8 cellular contexts compared by ENCODE assay signal in the genomic region with DNA sequence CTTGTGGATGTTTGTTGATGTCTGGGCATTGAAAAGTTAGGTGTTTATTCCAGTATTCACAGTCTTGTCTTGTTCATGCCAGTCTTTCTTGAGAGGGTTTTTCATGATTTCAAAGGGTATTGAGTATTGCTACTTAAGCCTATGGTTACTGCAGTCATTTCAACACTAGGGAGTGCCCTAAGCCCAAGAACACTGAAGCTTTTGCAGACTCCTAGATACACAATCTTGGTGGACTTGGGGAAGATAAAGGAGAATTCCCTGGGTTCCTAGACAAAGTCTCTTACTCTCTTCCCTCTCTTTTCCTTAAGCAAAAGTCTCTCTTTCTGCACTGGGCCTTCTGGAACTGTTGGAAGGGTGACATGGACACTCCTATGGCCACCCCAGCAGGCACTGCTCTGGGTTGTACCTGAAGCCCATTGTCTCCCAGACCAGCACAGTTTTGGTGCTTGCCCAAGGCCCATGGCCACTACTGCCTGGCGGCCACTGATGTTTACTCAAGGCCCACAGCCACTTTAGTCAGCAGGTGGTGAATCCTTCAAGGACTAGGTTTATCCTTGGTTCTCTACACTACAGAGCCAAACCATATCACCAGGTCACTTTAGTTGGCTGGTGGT. TPM values are rescaled to one million over a fixed set of nuclear protein-coding genes. Genes with fewer than 3 reads are reported as not detected.
A peak's percentile ranks its signal among the peaks of the same experiment; 100 is the strongest.
DNase-seq lines count a peak whose midpoint lies in the region; ATAC-seq and TF ChIP-seq lines count a peak whose summit lies in the region.

No MANE protein-coding gene starts in this region.

- no peak overlapping the region for H3K27ac ChIP-seq in OCI-LY7 (ENCODE audit: low read depth, low read length, poor library complexity, severe bottlenecking)

- H3K9me2 ChIP-seq in OCI-LY7 (ENCODE audit: insufficient read depth, low read length): no peaks in the 10 kb centered on the region

- no peak overlapping the region for H3K4me3 ChIP-seq in OCI-LY7 (ENCODE audit: low read depth, low read length, poor library complexity, severe bottlenecking)

- peaks cover 4% of the 10 kb centered on the region; the same call in 1 of the 2 replicates for H3K9me3 ChIP-seq in OCI-LY7 (ENCODE audit: low read length)

- POLR2A ChIA-PET in OCI-LY7 (lab: Charles Lee): no interaction called here

- TF ChIP-seq CTCF in GM13977 (IDR thresholded peaks at IDR 0.05; ENCODE audit: extremely low read depth, insufficient read depth, missing control alignments): peak; percentile 54
- TF ChIP-seq CTCF in HFFc6 (IDR thresholded peaks at IDR 0.05): peak; percentile 75
- TF ChIP-seq CTCF in OCI-LY7 (conservative IDR thresholded peaks at IDR 0.05; ENCODE audit: low read length): peak; percentile 65
- TF ChIP-seq CTCF in omental fat pad (IDR thresholded peaks at IDR 0.05): no peak

- H3K27me3 Mint-ChIP-seq in HFFc6 (ENCODE audit: insufficient read depth): peaks cover 11% of the 10 kb centered on the region

- no peak overlapping the region for H3K4me2 ChIP-seq in OCI-LY7 (ENCODE audit: low read length)

- no peak overlapping the region for H3K4me3 Mint-ChIP-seq in HFFc6

- CTCF ChIA-PET in OCI-LY7 (lab: Charles Lee; ENCODE audit: unreplicated experiment): no interaction called here

- no peaks in the 10 kb centered on the region for H3K4me1 ChIP-seq in OCI-LY7 (ENCODE audit: insufficient read depth, low read length, poor library complexity, severe bottlenecking)

- H3K36me3 Mint-ChIP-seq in HFFc6 (ENCODE audit: low read depth): no peaks in the 10 kb centered on the region

- in situ Hi-C loops in GM13977 (cut with MboI; ENCODE audit: low pct_unique_long_range_greater_than_20kb, low sequenced_read_pairs, unreplicated experiment): loop anchor here (10.0 kb wide), 1 partner anchor 142 kb away; the partner anchor contains the start of gene VPS50

- H3K4me1 Mint-ChIP-seq in HFFc6 (ENCODE audit: low read depth): peaks cover 4% of the 10 kb centered on the region

- H3K27ac Mint-ChIP-seq in HFFc6: no peak overlapping the region

- DNase-seq in GM13977 (ENCODE audit: low spot score) (peak; percentile 17), HFFc6 (peak; percentile 46), OCI-LY7 (ENCODE audit: low spot score) (peak; percentile 30), foreskin melanocyte (peak; percentile 22), omental fat pad (ENCODE audit: low spot score) (no peak), head of caudate nucleus (no peak), C1 segment of cervical spinal cord (lab: John Stamatoyannopoulos, UW) (no peak)
- no peak for DNase-seq in activated CD4-positive, alpha-beta T cell treated with anti-CD3 and anti-CD28 coated beads, Interleukin-2, amount 50 U/mL, for 48 hours

- ATAC-seq in omental fat pad (ENCODE audit: low FRiP score): no peak

- H4K20me1 ChIP-seq in OCI-LY7 (ENCODE audit: insufficient read depth, low read length): no peaks in the 10 kb centered on the region

- H3K79me2 ChIP-seq in OCI-LY7 (ENCODE audit: insufficient read depth, low read depth, low read length): no peaks in the 10 kb centered on the region

- H3K36me3 ChIP-seq in OCI-LY7 (ENCODE audit: insufficient read depth, low read length): no peaks in the 10 kb centered on the region

- intact Hi-C loops in OCI-LY7 (cut with micrococcal nuclease; ENCODE audit: unreplicated experiment): loop anchor here (1.0 kb wide), 1 partner anchor 135 kb away; no protein-coding TSS in a partner anchor
- intact Hi-C loops in head of caudate nucleus (cut with DNase I): no loop called here

- no peak overlapping the region for H2AFZ ChIP-seq in OCI-LY7 (ENCODE audit: low read length)

- BruUV-seq in OCI-LY7 (replicated peaks; lab: Mats Ljungman, UMichigan): no TSS peak

- no peaks in the 10 kb centered on the region for H3K9me3 Mint-ChIP-seq in HFFc6

RNA-seq across cellular contexts. Expression of gene SAMD9, which starts 24.9 kb away (rescaled TPM):
- total RNA-seq in HFFc6 (2021; fragmentation: NEBNext Ultra II Directional; extraction: Animal tissue kit (Norgen Biotek cat#: 25700)): 10 to 100 TPM in 5 of 6 experiments, 1 to 10 TPM in 1; 8.7 to 17.6 (median 14.4) TPM
- 6.1 and 6.3 TPM in 2 replicates for total RNA-seq in OCI-LY7 (2014; rRNA removed; shearing (Covaris generic))
- 7.6 and 8.7 TPM in 2 replicates for total RNA-seq in OCI-LY7 (2022)
- total RNA-seq in omental fat pad: 10 to 100 TPM in 1 of 4 donors, 1 to 10 TPM in 3; 5.5 to 17.5 (median 8.4) TPM

RNA-seq across cellular contexts. Expression of gene SAMD9L, which starts 55.3 kb away (rescaled TPM):
- total RNA-seq in HFFc6 (2021; fragmentation: NEBNext Ultra II Directional; extraction: Animal tissue kit (Norgen Biotek cat#: 25700)): 1 to 10 TPM; 4.3 to 9.9 (median 7.8) TPM
- total RNA-seq in OCI-LY7 (2014; rRNA removed; shearing (Covaris generic)): 6.6 and 10.8 TPM in 2 replicates
- total RNA-seq in OCI-LY7 (2022) (4.6 and 5.4 TPM in 2 replicates), omental fat pad (10 to 100 TPM; 10.2 to 53.3 (median 14.5) TPM)

Comparison
In these comparisons a context has a peak if more than half of its experiments do, and no peak if none do; other contexts are left out.
1. DNase-seq: peak in GM13977 (single experiment), HFFc6 (single experiment), OCI-LY7 (single experiment) and foreskin melanocyte (single experiment); none in omental fat pad (single experiment), head of caudate nucleus (0 of 42), activated CD4-positive, alpha-beta T cell treated with anti-CD3 and anti-CD28 coated beads, Interleukin-2, amount 50 U/mL, for 48 hours (0 of 2) and C1 segment of cervical spinal cord (0 of 14).
2. CTCF ChIP-seq: peak in GM13977 (single experiment), HFFc6 (single experiment) and OCI-LY7 (single experiment); none in omental fat pad (0 of 3).